In the genomic region with DNA sequence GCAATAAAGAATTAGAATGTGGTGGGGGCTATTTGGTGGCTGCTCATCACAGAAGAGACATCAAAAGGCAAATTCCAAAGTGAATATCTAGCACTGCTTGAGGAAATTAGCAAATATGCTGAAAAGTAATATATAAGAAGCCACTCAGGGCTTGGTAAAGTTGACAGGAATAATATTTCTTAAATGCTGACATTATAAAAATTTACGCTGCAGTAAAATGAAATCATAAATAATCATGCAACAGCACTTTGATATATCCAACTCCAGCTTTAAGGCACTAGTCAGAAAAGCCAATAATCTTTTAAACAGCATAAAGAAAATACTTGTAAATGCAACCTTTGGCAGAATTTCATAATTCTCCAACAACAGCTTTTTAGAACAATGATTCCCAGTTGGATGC, we compare ENCODE assay signal across 24 cellular contexts.
"Had no signal": no experiment of that assay in that cellular context is flagged by ENCODE, and none has a peak within 500 bp of the region (broad histone marks: within the 10 kb centered on the region; RNA-seq: fewer than 3 reads in every experiment).

No MANE protein-coding gene starts in this region.

- H3K36me3 ChIP-seq: colonic mucosa, esophagus squamous epithelium, gastrocnemius medialis, left lung, lower lobe of right lung had no signal

- DNase-seq: colonic mucosa; cortex of kidney; effector CD8-positive, alpha-beta T cell; effector memory CD8-positive, alpha-beta T cell; endodermal cell; erythroblast; esophagus squamous epithelium; foreskin fibroblast; foreskin melanocyte; glutamatergic neuron; hippocampal formation; left cardiac atrium; left lung; lower lobe of right lung; mesenchymal stem cell; mucosa of descending colon; naive B cell had no signal

- H3K4me3 ChIP-seq: colonic mucosa, esophagus squamous epithelium, heart right ventricle, left lung, lower lobe of right lung, mucosa of descending colon had no signal

- H3K4me1 ChIP-seq: colonic mucosa, esophagus squamous epithelium, heart right ventricle, left lung, lower lobe of right lung had no signal

- H3K9me3 ChIP-seq: colonic mucosa, esophagus squamous epithelium, gastrocnemius medialis, heart right ventricle, left lung, lower lobe of right lung, mucosa of descending colon had no signal

- ATAC-seq: effector memory CD8-positive, alpha-beta T cell; esophagus mucosa; left lung; lower lobe of right lung; mucosa of descending colon had no signal

- H3K27ac ChIP-seq: colonic mucosa, epithelial cell of prostate, esophagus squamous epithelium, left lung, lower lobe of right lung had no signal

- FAIRE-seq: endometrium, islet of Langerhans, keratinocyte had no signal

- H3K27me3 ChIP-seq: colonic mucosa, esophagus squamous epithelium, gastrocnemius medialis, heart right ventricle, left lung had no signal
